Comparison of ENCODE assay signal across 29 cellular contexts in the genomic region with DNA sequence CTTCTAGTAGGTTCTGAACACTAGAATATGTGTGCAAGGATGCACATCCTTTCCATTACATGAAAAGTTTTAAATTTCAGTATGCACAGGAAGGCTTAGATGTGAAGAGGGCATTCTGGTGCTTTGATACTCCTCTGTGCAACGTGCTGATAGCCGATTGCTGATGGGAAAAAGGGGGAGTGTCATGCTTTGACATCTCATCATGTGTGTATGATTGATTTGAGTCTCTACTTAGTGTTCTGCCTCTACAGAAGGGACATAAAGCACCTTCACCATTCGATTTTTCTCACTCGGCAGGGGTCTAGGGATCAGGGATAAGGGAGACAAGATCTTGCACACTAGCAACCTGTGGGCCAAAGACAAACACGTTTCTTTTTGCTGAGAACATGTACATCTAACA.
"Had no signal": no experiment of that assay in that cellular context is flagged by ENCODE, and none has a peak within 500 bp of the region (broad histone marks: within the 10 kb centered on the region; RNA-seq: fewer than 3 reads in every experiment).

No MANE protein-coding gene starts in this region.

- H3K27me3 Mint-ChIP-seq: activated CD4-positive, alpha-beta memory T cell treated with anti-CD3 and anti-CD28 coated beads for 36 hours; activated CD4-positive, alpha-beta T cell treated with anti-CD3 and anti-CD28 coated beads for 36 hours; activated naive CD4-positive, alpha-beta T cell treated with anti-CD3 and anti-CD28 coated beads, Interleukin-2, amount 10 ng/mL, durations not matched to agents 7 days and 5 days; activated naive CD8-positive, alpha-beta T cell treated with anti-CD3 and anti-CD28 coated beads, Interleukin-2, amount 10 ng/mL, durations not matched to agents 7 days and 5 days; activated T-cell treated with anti-CD3 and anti-CD28 coated beads, Interleukin-2, amount 50 U/mL, for 24 hours; central memory CD8-positive, alpha-beta T cell; dendritic cell treated with granulocyte-macrophage colony-stimulating factor and Interleukin-4, amounts not matched to agents 40 ng/mL and 50 ng/mL, for 4 days; effector memory CD8-positive, alpha-beta T cell had no signal

- H3K27me3 ChIP-seq: ascending aorta, brain microvascular endothelial cell, dorsolateral prefrontal cortex, esophagus muscularis mucosa, foreskin keratinocyte, gastrocnemius medialis, heart left ventricle had no signal

- H3K4me1 Mint-ChIP-seq: activated CD4-positive, alpha-beta T cell treated with anti-CD3 and anti-CD28 coated beads for 36 hours; activated CD4-positive, alpha-beta T cell treated with anti-CD3 and anti-CD28 coated beads, Interleukin-2, amount 10 ng/mL, durations not matched to agents 24 days and 14 days; activated naive CD4-positive, alpha-beta T cell treated with anti-CD3 and anti-CD28 coated beads, Interleukin-2, amount 10 ng/mL, durations not matched to agents 7 days and 5 days; activated naive CD8-positive, alpha-beta T cell treated with anti-CD3 and anti-CD28 coated beads, Interleukin-2, amount 10 ng/mL, durations not matched to agents 7 days and 5 days; central memory CD8-positive, alpha-beta T cell had no signal

- FAIRE-seq: bronchial epithelial cell had no signal

- ATAC-seq: activated CD4-positive, alpha-beta T cell treated with anti-CD3 and anti-CD28 coated beads for 36 hours; activated naive CD4-positive, alpha-beta T cell treated with anti-CD3 and anti-CD28 coated beads, Interleukin-2, amount 50 U/mL, for 72 hours; activated T-cell treated with anti-CD3 and anti-CD28 coated beads, Interleukin-2, amount 50 U/mL, for 72 hours; effector memory CD8-positive, alpha-beta T cell; foreskin keratinocyte; gastrocnemius medialis; heart left ventricle had no signal

- H3K9me3 ChIP-seq: ascending aorta, esophagus muscularis mucosa, gastrocnemius medialis, heart left ventricle had no signal

- H3K4me3 ChIP-seq: ascending aorta, coronary artery, dorsolateral prefrontal cortex, esophagus muscularis mucosa, gastrocnemius medialis, heart left ventricle had no signal

- H3K36me3 Mint-ChIP-seq: activated CD4-positive, alpha-beta memory T cell treated with anti-CD3 and anti-CD28 coated beads for 36 hours; activated naive CD4-positive, alpha-beta T cell treated with anti-CD3 and anti-CD28 coated beads, Interleukin-2, amount 10 ng/mL, durations not matched to agents 7 days and 5 days; activated naive CD4-positive, alpha-beta T cell treated with anti-CD3 and anti-CD28 coated beads, Interleukin-2, amount 50 U/mL, for 72 hours had no signal

- H3K4me3 Mint-ChIP-seq: activated CD4-positive, alpha-beta memory T cell treated with anti-CD3 and anti-CD28 coated beads for 36 hours; activated CD4-positive, alpha-beta T cell treated with anti-CD3 and anti-CD28 coated beads for 36 hours; activated CD4-positive, alpha-beta T cell treated with anti-CD3 and anti-CD28 coated beads, Interleukin-2, amount 10 ng/mL, durations not matched to agents 24 days and 14 days; activated naive CD4-positive, alpha-beta T cell treated with anti-CD3 and anti-CD28 coated beads, Interleukin-2, amount 10 ng/mL, durations not matched to agents 7 days and 5 days; activated naive CD8-positive, alpha-beta T cell treated with anti-CD3 and anti-CD28 coated beads, Interleukin-2, amount 10 ng/mL, durations not matched to agents 7 days and 5 days; activated T-cell treated with anti-CD3 and anti-CD28 coated beads, Interleukin-2, amount 50 U/mL, for 24 hours; activated T-cell treated with anti-CD3 and anti-CD28 coated beads, Interleukin-2, amount 50 U/mL, for 72 hours; central memory CD8-positive, alpha-beta T cell; dendritic cell treated with granulocyte-macrophage colony-stimulating factor and Interleukin-4, amounts not matched to agents 40 ng/mL and 50 ng/mL, for 4 days; effector memory CD8-positive, alpha-beta T cell had no signal

- H3K36me3 ChIP-seq: ascending aorta, brain microvascular endothelial cell, esophagus muscularis mucosa, gastrocnemius medialis, heart left ventricle had no signal

- H3K27ac ChIP-seq: ascending aorta, brain microvascular endothelial cell, coronary artery, dorsolateral prefrontal cortex, esophagus muscularis mucosa, foreskin keratinocyte, gastrocnemius medialis, heart left ventricle had no signal

- H3K4me1 ChIP-seq: ascending aorta, foreskin keratinocyte, gastrocnemius medialis had no signal

- H3K27ac Mint-ChIP-seq: activated CD4-positive, alpha-beta memory T cell treated with anti-CD3 and anti-CD28 coated beads for 36 hours; activated CD4-positive, alpha-beta T cell treated with anti-CD3 and anti-CD28 coated beads for 36 hours; activated CD4-positive, alpha-beta T cell treated with anti-CD3 and anti-CD28 coated beads, Interleukin-2, amount 10 ng/mL, durations not matched to agents 24 days and 14 days; activated naive CD4-positive, alpha-beta T cell treated with anti-CD3 and anti-CD28 coated beads, Interleukin-2, amount 10 ng/mL, durations not matched to agents 7 days and 5 days; activated naive CD4-positive, alpha-beta T cell treated with anti-CD3 and anti-CD28 coated beads, Interleukin-2, amount 50 U/mL, for 72 hours; activated naive CD8-positive, alpha-beta T cell treated with anti-CD3 and anti-CD28 coated beads, Interleukin-2, amount 10 ng/mL, durations not matched to agents 7 days and 5 days; activated T-cell treated with anti-CD3 and anti-CD28 coated beads, Interleukin-2, amount 50 U/mL, for 24 hours; activated T-cell treated with anti-CD3 and anti-CD28 coated beads, Interleukin-2, amount 50 U/mL, for 72 hours; dendritic cell treated with granulocyte-macrophage colony-stimulating factor and Interleukin-4, amounts not matched to agents 40 ng/mL and 50 ng/mL, for 4 days; effector memory CD8-positive, alpha-beta T cell had no signal

- H3K9me3 Mint-ChIP-seq: activated CD4-positive, alpha-beta memory T cell treated with anti-CD3 and anti-CD28 coated beads for 36 hours; activated CD4-positive, alpha-beta T cell treated with anti-CD3 and anti-CD28 coated beads, Interleukin-2, amount 10 ng/mL, durations not matched to agents 24 days and 14 days; activated naive CD4-positive, alpha-beta T cell treated with anti-CD3 and anti-CD28 coated beads, Interleukin-2, amount 10 ng/mL, durations not matched to agents 7 days and 5 days; activated naive CD4-positive, alpha-beta T cell treated with anti-CD3 and anti-CD28 coated beads, Interleukin-2, amount 50 U/mL, for 72 hours; activated naive CD8-positive, alpha-beta T cell treated with anti-CD3 and anti-CD28 coated beads, Interleukin-2, amount 10 ng/mL, durations not matched to agents 7 days and 5 days; activated T-cell treated with anti-CD3 and anti-CD28 coated beads, Interleukin-2, amount 50 U/mL, for 24 hours; activated T-cell treated with anti-CD3 and anti-CD28 coated beads, Interleukin-2, amount 50 U/mL, for 72 hours; central memory CD8-positive, alpha-beta T cell; dendritic cell treated with granulocyte-macrophage colony-stimulating factor and Interleukin-4, amounts not matched to agents 40 ng/mL and 50 ng/mL, for 4 days; effector memory CD8-positive, alpha-beta T cell had no signal

- DNase-seq: activated CD4-positive, alpha-beta memory T cell treated with anti-CD3 and anti-CD28 coated beads for 36 hours; activated CD4-positive, alpha-beta T cell treated with anti-CD3 and anti-CD28 coated beads for 36 hours; activated CD4-positive, alpha-beta T cell treated with anti-CD3 and anti-CD28 coated beads, Interleukin-2, amount 10 ng/mL, durations not matched to agents 24 days and 14 days; activated CD4-positive, CD25-positive, alpha-beta regulatory T cell; activated CD4-positive, CD25-positive, alpha-beta regulatory T cell treated with anti-CD3 and anti-CD28 coated beads, Interleukin-2, amount 50 U/mL, for 72 hours; activated CD8-positive, alpha-beta memory T cell treated with anti-CD3 and anti-CD28 coated beads, Interleukin-2, amount 50 U/mL, for 48 hours; activated gamma-delta T cell; activated naive CD4-positive, alpha-beta T cell; activated naive CD4-positive, alpha-beta T cell treated with anti-CD3 and anti-CD28 coated beads, Interleukin-2, amount 10 ng/mL, durations not matched to agents 7 days and 5 days; activated naive CD8-positive, alpha-beta T cell treated with anti-CD3 and anti-CD28 coated beads, Interleukin-2, amount 10 ng/mL, durations not matched to agents 7 days and 5 days; activated T-cell treated with anti-CD3 and anti-CD28 coated beads for 4 hours; activated T-cell treated with anti-CD3 and anti-CD28 coated beads, Interleukin-2, amount 50 U/mL, for 24 hours; activated T-cell treated with anti-CD3 and anti-CD28 coated beads, Interleukin-2, amount 50 U/mL, for 72 hours; brain microvascular endothelial cell; dorsolateral prefrontal cortex; effector memory CD8-positive, alpha-beta T cell; erythroblast; foreskin keratinocyte; gastrocnemius medialis; glutamatergic neuron; heart left ventricle; T-helper 2 cell had no signal
